ENCODE assay signal across 13 cellular contexts in genomic region chr6:137416376-137417109, GRCh38.
DNase-seq lines count a peak whose midpoint lies in the region; ATAC-seq, FAIRE-seq and TF ChIP-seq lines count a peak whose summit lies in the region.
"Had no signal": no experiment of that assay in that cellular context is flagged by ENCODE, and none has a peak within 500 bp of the region (broad histone marks: within the 10 kb centered on the region; RNA-seq: fewer than 3 reads in every experiment).

No MANE protein-coding gene starts in this region.

- H3K4me3 ChIP-seq in fibroblast of pulmonary artery (replicated peaks; ENCODE audit: low read depth, low read length), result no peak overlapping the region
- H3K4me3 ChIP-seq: prostate gland had no signal

- POLR2A ChIA-PET in HEK293T (lab: Yijun Ruan, JAX), result no interaction called here

- CTCF ChIA-PET in HEK293T (lab: Yijun Ruan, JAX), result no interaction called here

- ATAC-seq in omental fat pad (ENCODE audit: low FRiP score), result peak; percentile 77
- ATAC-seq in GM19351 (IDR thresholded peaks at IDR 0.05; ENCODE audit: unreplicated experiment), result no peak

- peak; percentile 25 for DNase-seq in GM04503 (ENCODE audit: low read depth)
- peak; percentile 63 for DNase-seq in RPMI7951 (ENCODE audit: low read depth)
- peak; percentile 89 for DNase-seq in fibroblast of pulmonary artery (ENCODE audit: low read depth)
- DNase-seq in omental fat pad (ENCODE audit: low spot score), result no peak
- no peak for DNase-seq in Kasumi-1 (lab: John Stamatoyannopoulos, UW)
- DNase-seq in D721Med (ENCODE audit: insufficient read length, low spot score), result no peak
- no peak for DNase-seq in HEK293T (ENCODE audit: extremely low spot score)
- DNase-seq: activated CD8-positive, alpha-beta T cell treated with anti-CD3 and anti-CD28 coated beads for 36 hours; foreskin melanocyte; NCI-H187 had no signal

- FAIRE-seq in D721Med (lab: Jason Lieb, UNC), result no peak
- FAIRE-seq: colon had no signal

- TF ChIP-seq CTCF in fibroblast of pulmonary artery (IDR thresholded peaks at IDR 0.05; ENCODE audit: low read length, missing control alignments), result no peak
- no peak for TF ChIP-seq CTCF in omental fat pad (IDR thresholded peaks at IDR 0.05)
- no peak for TF ChIP-seq CTCF in D721Med (IDR thresholded peaks at IDR 0.05; ENCODE audit: insufficient read depth, missing control alignments)

TF ChIP-seq in HEK293T, 16 proteins besides CTCF, POLR2A, EP300 and RAD21:
- no peak for TF ChIP-seq FOXM1 (IDR thresholded peaks at IDR 0.05; ENCODE audit: borderline replicate concordance)
- TF ChIP-seq TARDBP (IDR thresholded peaks at IDR 0.05), result no peak
- TF ChIP-seq LEF1 (IDR thresholded peaks at IDR 0.05; ENCODE audit: borderline replicate concordance), result no peak
- no peak for TF ChIP-seq SP1 (IDR thresholded peaks at IDR 0.05)
- no peak for TF ChIP-seq SUZ12 (IDR thresholded peaks at IDR 0.05)
- no peak for TF ChIP-seq ZNF384 (IDR thresholded peaks at IDR 0.05)
- TF ChIP-seq L3MBTL2 (conservative IDR thresholded peaks at IDR 0.05), result no peak
- TF ChIP-seq HDGF (IDR thresholded peaks at IDR 0.05; ENCODE audit: borderline replicate concordance), result no peak
- no peak for TF ChIP-seq NFRKB (IDR thresholded peaks at IDR 0.05)
- no peak for TF ChIP-seq FOXK2 (IDR thresholded peaks at IDR 0.05)

Comparison
In these comparisons a context has a peak if more than half of its experiments do, and no peak if none do; other contexts are left out.
1. DNase-seq: peak in GM04503 (single experiment), RPMI7951 (single experiment) and fibroblast of pulmonary artery (single experiment); none in omental fat pad (single experiment), Kasumi-1 (0 of 2), D721Med (single experiment) and HEK293T (single experiment).